In genomic region chr16:78130950-78131349, GRCh38 we compare ENCODE assay signal across 8 cellular contexts.
"Had no signal": no experiment of that assay in that cellular context is flagged by ENCODE, and none has a peak within 500 bp of the region (broad histone marks: within the 10 kb centered on the region; RNA-seq: fewer than 3 reads in every experiment).

No MANE protein-coding gene starts in this region.

- FAIRE-seq: G401.6, GM12878, GM12891, GM12892, GM18507, GM19239 had no signal

- DNase-seq: GDM1, GF-D8 had no signal

- H3K4me3 ChIP-seq: GM12878 had no signal

- ATAC-seq: GM12878 had no signal
